18 cellular contexts compared by ENCODE assay signal in the genomic region with DNA sequence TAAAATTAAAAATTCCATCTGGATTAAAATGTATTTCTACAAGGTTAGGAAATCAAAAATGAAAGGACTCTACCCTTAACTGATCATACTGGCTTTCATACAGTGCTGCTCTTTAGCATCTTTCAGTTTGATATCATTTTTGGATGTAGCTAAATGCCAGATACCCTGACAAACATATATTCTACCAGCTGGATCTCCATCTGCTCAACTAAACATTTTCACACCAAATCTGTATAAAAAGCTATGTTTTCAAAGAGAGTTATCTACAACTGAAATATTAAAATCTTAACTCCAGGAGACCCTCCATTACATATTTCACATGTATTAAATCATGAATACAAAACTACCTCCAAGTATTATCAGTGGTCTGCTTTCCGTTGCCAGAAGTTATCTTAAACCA.
A peak's percentile ranks its signal among the peaks of the same experiment; 100 is the strongest.
DNase-seq lines count a peak whose midpoint lies in the region; ATAC-seq, FAIRE-seq and TF ChIP-seq lines count a peak whose summit lies in the region.
"Had no signal": no experiment of that assay in that cellular context is flagged by ENCODE, and none has a peak within 500 bp of the region (broad histone marks: within the 10 kb centered on the region; RNA-seq: fewer than 3 reads in every experiment).

No MANE protein-coding gene starts in this region.

- TF ChIP-seq CTCF in D721Med (IDR thresholded peaks at IDR 0.05; ENCODE audit: insufficient read depth, missing control alignments) = no peak

- DNase-seq in D721Med (ENCODE audit: insufficient read length, low spot score) (no peak), NCI-H1694 (lab: John Stamatoyannopoulos, UW) (peak; percentile 39), cerebellar cortex (ENCODE audit: low spot score) (peak; percentile 54), superior temporal gyrus (ENCODE audit: extremely low spot score) (peak; percentile 66)
- no peak for DNase-seq in activated CD4-positive, alpha-beta T cell treated with anti-CD3 and anti-CD28 coated beads for 48 hours
- DNase-seq in stimulated activated naive CD8-positive, alpha-beta T cell treated with anti-CD3 and anti-CD28 coated beads, Interleukin-15, Interleukin-2, amounts not matched to agents 100 U/mL and 50 U/mL, for 24 hours = no peak
- DNase-seq: AML-193; BE2C; CD4-positive, alpha-beta T cell; CD8-positive, alpha-beta memory T cell; DMS53; DMS79 treated with DMSO at 0.1 percent for 48 hours; GOT3 had no signal

- no peak for ATAC-seq in esophagus mucosa
- no peak for ATAC-seq in stimulated activated naive CD8-positive, alpha-beta T cell treated with anti-CD3 and anti-CD28 coated beads, Interleukin-15, Interleukin-2, amounts not matched to agents 100 U/mL and 50 U/mL, for 24 hours

- peak; percentile 29 for FAIRE-seq in D721Med (lab: Jason Lieb, UNC)
- FAIRE-seq: A204.1, G401.6, GM12892, H54 had no signal

Comparison
In these comparisons a context has a peak if more than half of its experiments do, and no peak if none do; other contexts are left out.
1. DNase-seq: peak in NCI-H1694 (single experiment), cerebellar cortex (single experiment) and superior temporal gyrus (single experiment); none in D721Med (single experiment), activated CD4-positive, alpha-beta T cell treated with anti-CD3 and anti-CD28 coated beads for 48 hours (single experiment) and stimulated activated naive CD8-positive, alpha-beta T cell treated with anti-CD3 and anti-CD28 coated beads, Interleukin-15, Interleukin-2, amounts not matched to agents 100 U/mL and 50 U/mL, for 24 hours (single experiment).